In genomic region chr9:81550207-81550583, GRCh38 we compare ENCODE assay signal across 20 cellular contexts.
A peak's percentile ranks its signal among the peaks of the same experiment; 100 is the strongest.
DNase-seq lines count a peak whose midpoint lies in the region; ATAC-seq, FAIRE-seq and TF ChIP-seq lines count a peak whose summit lies in the region.
"Had no signal": no experiment of that assay in that cellular context is flagged by ENCODE, and none has a peak within 500 bp of the region (broad histone marks: within the 10 kb centered on the region; RNA-seq: fewer than 3 reads in every experiment).

No MANE protein-coding gene starts in this region.

- H2BK120ac ChIP-seq in IMR-90 (ENCODE audit: low read depth, low read length) = no peak overlapping the region

- no peaks in the 10 kb centered on the region for H3K27me3 ChIP-seq in IMR-90 (ENCODE audit: control insufficient read depth, insufficient read depth, low read length)
- H3K27me3 ChIP-seq in hepatocyte = no peaks in the 10 kb centered on the region
- no peaks in the 10 kb centered on the region for H3K27me3 ChIP-seq in pancreas
- H3K27me3 ChIP-seq in heart left ventricle = no peaks in the 10 kb centered on the region
- H3K27me3 ChIP-seq in heart right ventricle = no peaks in the 10 kb centered on the region
- H3K27me3 ChIP-seq: BLaER1 treated with 17β-estradiol and CSF1 and Interleukin-3, amounts not matched to agents 10 nM and 100 nM; Peyer's patch had no signal

- CTCF ChIA-PET in IMR-90 (lab: Yijun Ruan, JAX) = no interaction called here

- TF ChIP-seq CTCF in C4-2B (conservative IDR thresholded peaks at IDR 0.05) = no peak
- TF ChIP-seq CTCF in IMR-90 (conservative IDR thresholded peaks at IDR 0.05; ENCODE audit: low read depth, low read length) = no peak
- TF ChIP-seq CTCF in hepatocyte (IDR thresholded peaks at IDR 0.05; ENCODE audit: poor library complexity) = no peak
- TF ChIP-seq CTCF in pancreas (IDR thresholded peaks at IDR 0.05) = no peak
- no peak for TF ChIP-seq CTCF in heart left ventricle (IDR thresholded peaks at IDR 0.05)
- no peak for TF ChIP-seq CTCF in heart right ventricle (IDR thresholded peaks at IDR 0.05)

- H4K8ac ChIP-seq in IMR-90 (ENCODE audit: low read depth in 2 of 2, low read length in 2 of 2) = no peak overlapping the region

- H3K9me1 ChIP-seq in IMR-90 (ENCODE audit: insufficient read depth, low read length) = no peaks in the 10 kb centered on the region

- no peak overlapping the region for H3K14ac ChIP-seq in IMR-90 (replicated peaks; ENCODE audit: low read depth, low read length)

- TF ChIP-seq POLR2A in IMR-90 (IDR thresholded peaks at IDR 0.05; ENCODE audit: low read depth, low read length) = no peak
- TF ChIP-seq POLR2A in heart left ventricle (IDR thresholded peaks at IDR 0.05) = no peak

- 0 out of 3 replicates have a peak overlapping the region, but pooled peaks have one; percentile 17 for H2BK15ac ChIP-seq in IMR-90 (ENCODE audit: low read depth, low read length)

- no TSS peak for BruUV-seq in IMR-90 (replicated peaks; lab: Mats Ljungman, UMichigan)

- no peak overlapping the region for H3K56ac ChIP-seq in IMR-90 (ENCODE audit: extremely low read depth, insufficient read depth, low read length)

- H3K4me1 ChIP-seq in IMR-90 (ENCODE audit: control insufficient read depth, insufficient read depth, low read length) (no peaks in the 10 kb centered on the region), hepatocyte (ENCODE audit: insufficient read depth) (peaks cover 29% of the 10 kb centered on the region), pancreas (peaks cover 14 to 45% (median 27%) of the 10 kb centered on the region in 3 donors), heart left ventricle (peaks cover 0 to 20% (median 0%) of the 10 kb centered on the region in 12 donors), heart right ventricle (peaks cover 0 to 27% (median 6%) of the 10 kb centered on the region in 9 donors)
- H3K4me1 ChIP-seq: BLaER1 treated with 17β-estradiol and CSF1 and Interleukin-3, amounts not matched to agents 10 nM and 100 nM; HAP-1 had no signal

- H3K79me2 ChIP-seq in hepatocyte = no peaks in the 10 kb centered on the region

- dilution Hi-C loops in IMR-90 (cut with HindIII; ENCODE audit: low sequenced_read_pairs, unreplicated experiment) = no loop called here

- H3K9me2 ChIP-seq in hepatocyte (replicated peaks; ENCODE audit: insufficient read depth) = no peaks in the 10 kb centered on the region
- H3K9me2 ChIP-seq: SK-N-SH had no signal

- H3K4me3 ChIP-seq in IMR-90 (ENCODE audit: insufficient read depth, low read depth, low read length) (no peak overlapping the region), hepatocyte (no peak overlapping the region), pancreas (no peak overlapping the region), heart left ventricle (no peak overlapping the region), heart right ventricle (no peak overlapping the region)
- H3K4me3 ChIP-seq: BLaER1 treated with 17β-estradiol and CSF1 and Interleukin-3, amounts not matched to agents 10 nM and 100 nM; HAP-1; Peyer's patch had no signal

- H3K23ac ChIP-seq in IMR-90 (ENCODE audit: low read depth, low read length) = no peak overlapping the region

- H2AK9ac ChIP-seq in IMR-90 (replicated peaks; ENCODE audit: low read depth, low read length, poor library complexity) = no peak overlapping the region

- H4K20me1 ChIP-seq in IMR-90 (ENCODE audit: insufficient read depth, low read length) = no peaks in the 10 kb centered on the region
- no peaks in the 10 kb centered on the region for H4K20me1 ChIP-seq in hepatocyte (ENCODE audit: insufficient read depth, poor library complexity, severe bottlenecking)
- H4K20me1 ChIP-seq: BLaER1 treated with 17β-estradiol and CSF1 and Interleukin-3, amounts not matched to agents 10 nM and 100 nM had no signal

- no peak overlapping the region for H3K18ac ChIP-seq in IMR-90 (ENCODE audit: low read depth, low read length)

- no peak overlapping the region for H3K4me2 ChIP-seq in IMR-90 (ENCODE audit: low read depth, low read length)
- peak overlapping the region; percentile 33 for H3K4me2 ChIP-seq in hepatocyte
- H3K4me2 ChIP-seq: BLaER1 treated with 17β-estradiol and CSF1 and Interleukin-3, amounts not matched to agents 10 nM and 100 nM; KMS-11; SK-N-SH had no signal

- in situ Hi-C loops in IMR-90 (cut with MboI; ENCODE audit: low sequenced_read_pairs) = no loop called here

- H2BK20ac ChIP-seq in IMR-90 (ENCODE audit: low read depth, low read length) = no peak overlapping the region

- intact Hi-C loops in IMR-90 (cut with micrococcal nuclease) (no loop called here), pancreas (cut with DNase I) (no loop called here), heart left ventricle (cut with DNase I) (loop anchor here in 1 of 10 donors (10.0 kb wide), 2 partner anchors 75 to 175 kb away; no protein-coding TSS in a partner anchor), heart right ventricle (cut with DNase I) (no loop called here)

- H2AFZ ChIP-seq in IMR-90 (replicated peaks; ENCODE audit: low read length, poor library complexity) = no peak overlapping the region
- H2AFZ ChIP-seq in hepatocyte = no peak overlapping the region

- H2AK5ac ChIP-seq in IMR-90 (ENCODE audit: low read depth, low read length) = no peak overlapping the region

- H3K4ac ChIP-seq in IMR-90 (ENCODE audit: low read depth, low read length) = no peak overlapping the region

- H4K91ac ChIP-seq in IMR-90 (ENCODE audit: insufficient read depth, low read depth, low read length) = no peak overlapping the region

- no peaks in the 10 kb centered on the region for H3K9me3 ChIP-seq in IMR-90 (ENCODE audit: control insufficient read depth, insufficient read depth, low read length)
- H3K9me3 ChIP-seq in hepatocyte (ENCODE audit: low read depth) = no peaks in the 10 kb centered on the region
- H3K9me3 ChIP-seq in pancreas = no peaks in the 10 kb centered on the region
- H3K9me3 ChIP-seq in heart left ventricle = no peaks in the 10 kb centered on the region
- no peaks in the 10 kb centered on the region for H3K9me3 ChIP-seq in heart right ventricle
- H3K9me3 ChIP-seq: BLaER1 treated with 17β-estradiol and CSF1 and Interleukin-3, amounts not matched to agents 10 nM and 100 nM; HAP-1; Peyer's patch; SK-N-SH had no signal

- no peak for TF ChIP-seq RAD21 in IMR-90 (IDR thresholded peaks at IDR 0.05; ENCODE audit: low read length)

- ATAC-seq in IMR-90 (ENCODE audit: low read depth) = no peak
- peak in 2 of 4 donors; percentile 9 to 11 for ATAC-seq in pancreas
- ATAC-seq in heart left ventricle = no peak
- no peak for ATAC-seq in heart right ventricle

- H3K36me3 ChIP-seq in IMR-90 (ENCODE audit: control insufficient read depth, insufficient read depth, low read length) (no peaks in the 10 kb centered on the region), hepatocyte (replicated peaks; ENCODE audit: insufficient read depth, low read depth) (no peaks in the 10 kb centered on the region), pancreas (no peaks in the 10 kb centered on the region), heart left ventricle (no peaks in the 10 kb centered on the region), heart right ventricle (no peaks in the 10 kb centered on the region)
- H3K36me3 ChIP-seq: BLaER1 treated with 17β-estradiol and CSF1 and Interleukin-3, amounts not matched to agents 10 nM and 100 nM; HAP-1; Peyer's patch had no signal

- no peak overlapping the region for H3K9ac ChIP-seq in IMR-90 (ENCODE audit: low read depth, low read length)
- H3K9ac ChIP-seq: BLaER1 treated with 17β-estradiol and CSF1 and Interleukin-3, amounts not matched to agents 10 nM and 100 nM; KMS-11; SK-N-SH had no signal

- H4K5ac ChIP-seq in IMR-90 (ENCODE audit: low read depth, low read length) = no peak overlapping the region

- no CpG with 5 or more reads among the region's 3 CpGs for WGBS in IMR-90 (ENCODE audit: extremely low coverage in 2 of 2, insufficient read length in 1 of 2), 2 experiments
- 28% methylated on average over 3 of the region's 3 CpGs for WGBS in hepatocyte (ENCODE audit: low lambda C conversion rate, missing lambda C conversion rate)
- WGBS in pancreas, 2 donors = 15 to 16% methylated on average over 3 of the region's 3 CpGs
- 50 to 61% (median 54%) methylated on average over 3 of the region's 3 CpGs for WGBS in heart left ventricle, 4 donors
- 55 to 60% methylated on average over 3 of the region's 3 CpGs for WGBS in heart right ventricle, 2 donors

- peak overlapping the region; percentile 76; the same call in 1 of the 2 replicates for H3K27ac ChIP-seq in C4-2B
- no peak overlapping the region for H3K27ac ChIP-seq in IMR-90 (ENCODE audit: insufficient read depth, low read length)
- peak overlapping the region; percentile 3 for H3K27ac ChIP-seq in hepatocyte
- peak overlapping the region in 3 of 4 donors; percentile 3 to 61 (median 61) for H3K27ac ChIP-seq in pancreas
- no peak overlapping the region for H3K27ac ChIP-seq in heart left ventricle
- no peak overlapping the region for H3K27ac ChIP-seq in heart right ventricle
- H3K27ac ChIP-seq in caudate nucleus (ENCODE audit: low read depth, low read length) = no peak overlapping the region
- H3K27ac ChIP-seq: BLaER1 treated with 17β-estradiol and CSF1 and Interleukin-3, amounts not matched to agents 10 nM and 100 nM; KMS-11; Peyer's patch had no signal

- no peak overlapping the region for H2BK5ac ChIP-seq in IMR-90 (ENCODE audit: low read depth, low read length, poor library complexity, severe bottlenecking)

- H3K79me1 ChIP-seq in IMR-90 (ENCODE audit: low read depth in 1 of 2, low read length in 2 of 2) = no peaks in the 10 kb centered on the region

- FAIRE-seq in pancreas (lab: Jason Lieb, UNC) = no peak

- DNase-seq in IMR-90 = no peak
- no peak for DNase-seq in hepatocyte (ENCODE audit: low spot score)
- DNase-seq in pancreas = no peak
- no peak for DNase-seq in heart left ventricle
- no peak for DNase-seq in NCI-H446 treated with DMSO at 0.1 percent for 48 hours (lab: John Stamatoyannopoulos, UW)
- DNase-seq in heart right ventricle = no peak
- no peak for DNase-seq in caudate nucleus (lab: John Stamatoyannopoulos, UW)
- DNase-seq: COR-L47, DMS153, NCI-H1048, NCI-H146, NCI-H2081 treated with DMSO at 0.1 percent for 48 hours, NCI-H524, Peyer's patch, Right ventricle myocardium superior, SK-N-SH had no signal

- POLR2A ChIA-PET in IMR-90 (lab: Charles Lee; ENCODE audit: unreplicated experiment) = no interaction called here

TF ChIP-seq in IMR-90, 13 proteins besides CTCF, POLR2A, EP300 and RAD21:
- TF ChIP-seq SMC3 (IDR thresholded peaks at IDR 0.05; ENCODE audit: low read depth, low read length) (no peak), MXI1 (IDR thresholded peaks at IDR 0.05; ENCODE audit: borderline replicate concordance, low read depth, low read length) (no peak), CEBPB (IDR thresholded peaks at IDR 0.05; ENCODE audit: low read depth, low read length) (no peak)
TF ChIP-seq in IMR-90: peak in this region for 0.

Comparison
In these comparisons a context has a peak if more than half of its experiments do, and no peak if none do; other contexts are left out.
1. H3K27ac ChIP-seq: peak in C4-2B (single experiment), hepatocyte (single experiment) and pancreas (3 of 4); none in IMR-90 (single experiment), heart left ventricle (0 of 12), heart right ventricle (0 of 10) and caudate nucleus (single experiment).